Comparison of ENCODE assay signal across 24 cellular contexts in genomic region chr18:28073658-28074057, GRCh38.
"Had no signal": no experiment of that assay in that cellular context is flagged by ENCODE, and none has a peak within 500 bp of the region (broad histone marks: within the 10 kb centered on the region; RNA-seq: fewer than 3 reads in every experiment).

No MANE protein-coding gene starts in this region.

- FAIRE-seq: kidney had no signal

- DNase-seq: effector memory CD4-positive, alpha-beta T cell; esophagus squamous epithelium; foreskin fibroblast; glutamatergic neuron; kidney; left cardiac atrium; mammary epithelial cell; natural killer cell; occipital lobe; psoas muscle; retina; stimulated activated CD4-positive, alpha-beta T cell treated with anti-CD3 and anti-CD28 coated beads, Interleukin-2, amount 100 ng/mL, for 24 hours; stimulated activated CD4-positive, alpha-beta T cell treated with anti-CD3 and anti-CD28 coated beads, Interleukin-4, amount 100 ng/mL, for 4 hours; stimulated activated naive B cell treated with anti-CD40 and anti-IgM and Interleukin-4, amounts not matched to agents 10 μg/mL and 1 μg/mL and 100 μg/mL, for 72 hours; stimulated activated naive CD8-positive, alpha-beta T cell treated with anti-CD3 and anti-CD28 coated beads, Interleukin-15, amount 100 ng/mL, for 72 hours; testis had no signal

- H3K27ac ChIP-seq: esophagus squamous epithelium, gastroesophageal sphincter, hepatocyte, neural progenitor cell, parathyroid adenoma, psoas muscle, testis, tibial nerve had no signal

- H3K27ac Mint-ChIP-seq: mesothelial cell of epicardium; natural killer cell; neural progenitor cell; stimulated activated naive B cell treated with anti-CD40 and anti-IgM and Interleukin-4, amounts not matched to agents 10 μg/mL and 1 μg/mL and 100 μg/mL, for 72 hours; stimulated activated naive CD8-positive, alpha-beta T cell treated with anti-CD3 and anti-CD28 coated beads, Interleukin-15, amount 100 ng/mL, for 72 hours had no signal

- H3K27me3 Mint-ChIP-seq: central memory CD8-positive, alpha-beta T cell; stimulated activated naive B cell treated with anti-CD40 and anti-IgM and Interleukin-4, amounts not matched to agents 10 μg/mL and 1 μg/mL and 100 μg/mL, for 72 hours; stimulated activated naive CD8-positive, alpha-beta T cell treated with anti-CD3 and anti-CD28 coated beads, Interleukin-15, amount 100 ng/mL, for 72 hours had no signal

- H3K27me3 ChIP-seq: esophagus squamous epithelium, gastroesophageal sphincter, hepatocyte, neural progenitor cell, testis, tibial nerve had no signal

- H3K4me1 Mint-ChIP-seq: central memory CD8-positive, alpha-beta T cell; natural killer cell; stimulated activated naive B cell treated with anti-CD40 and anti-IgM and Interleukin-4, amounts not matched to agents 10 μg/mL and 1 μg/mL and 100 μg/mL, for 72 hours; stimulated activated naive CD8-positive, alpha-beta T cell treated with anti-CD3 and anti-CD28 coated beads, Interleukin-15, amount 100 ng/mL, for 72 hours had no signal

- H3K9ac ChIP-seq: neural progenitor cell, parathyroid adenoma had no signal

- H3K4me3 ChIP-seq: esophagus squamous epithelium, gastroesophageal sphincter, hepatocyte, neural progenitor cell, psoas muscle, testis, tibial nerve had no signal

- H3K4me3 Mint-ChIP-seq: central memory CD8-positive, alpha-beta T cell; mesothelial cell of epicardium; natural killer cell; neural progenitor cell; stimulated activated naive B cell treated with anti-CD40 and anti-IgM and Interleukin-4, amounts not matched to agents 10 μg/mL and 1 μg/mL and 100 μg/mL, for 72 hours; stimulated activated naive CD8-positive, alpha-beta T cell treated with anti-CD3 and anti-CD28 coated beads, Interleukin-15, amount 100 ng/mL, for 72 hours had no signal

- H3K9me3 ChIP-seq: esophagus squamous epithelium, gastroesophageal sphincter, psoas muscle, testis, tibial nerve had no signal

- H3K36me3 Mint-ChIP-seq: mesothelial cell of epicardium; natural killer cell; stimulated activated naive B cell treated with anti-CD40 and anti-IgM and Interleukin-4, amounts not matched to agents 10 μg/mL and 1 μg/mL and 100 μg/mL, for 72 hours had no signal

- ATAC-seq: gastroesophageal sphincter; left cardiac atrium; natural killer cell; psoas muscle; sciatic nerve; stimulated activated naive B cell treated with anti-CD40 and anti-IgM and Interleukin-4, amounts not matched to agents 10 μg/mL and 1 μg/mL and 100 μg/mL, for 72 hours; stimulated activated naive CD8-positive, alpha-beta T cell treated with anti-CD3 and anti-CD28 coated beads, Interleukin-15, amount 100 ng/mL, for 72 hours had no signal

- H3K4me1 ChIP-seq: esophagus squamous epithelium, gastroesophageal sphincter, psoas muscle, tibial nerve had no signal

- H3K36me3 ChIP-seq: esophagus squamous epithelium, gastroesophageal sphincter, tibial nerve had no signal

- H2AFZ ChIP-seq: hepatocyte, neural progenitor cell, parathyroid adenoma had no signal

- H3K4me2 ChIP-seq: hepatocyte, neural progenitor cell had no signal

- H3K9me3 Mint-ChIP-seq: mesothelial cell of epicardium, neural progenitor cell had no signal
